ENCODE assay signal across 2 cellular contexts in the genomic region with DNA sequence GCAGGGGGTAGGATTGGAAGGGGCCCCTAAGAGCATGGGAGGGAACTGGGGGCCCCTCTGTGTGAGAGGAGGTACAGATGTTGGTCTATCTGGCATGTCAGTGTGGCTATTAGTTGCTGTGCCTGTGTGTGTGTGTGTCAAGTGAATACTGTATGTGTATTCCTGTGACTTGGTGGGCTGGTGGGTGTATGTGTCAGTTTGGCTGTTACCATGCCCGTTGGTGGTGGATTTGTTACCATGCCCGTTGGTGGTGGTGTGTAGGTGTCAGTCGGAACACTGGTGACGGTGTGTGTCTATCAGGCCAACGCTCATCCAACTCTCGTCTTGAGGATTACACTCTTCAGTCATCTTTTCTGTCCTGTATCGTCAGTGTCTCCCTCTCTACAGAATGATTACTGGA.
TF ChIP-seq lines count a peak whose summit lies in the region.

No MANE protein-coding gene starts in this region.

TF ChIP-seq in GM12891, 5 proteins besides CTCF, POLR2A, EP300 and RAD21:
- no peak for TF ChIP-seq POU2F2 (IDR thresholded peaks at IDR 0.05; ENCODE audit: low read depth, low read length)
- no peak for TF ChIP-seq PAX5 (IDR thresholded peaks at IDR 0.05; ENCODE audit: insufficient read depth, low read length, severe bottlenecking)
- no peak for TF ChIP-seq SPI1 (IDR thresholded peaks at IDR 0.05; ENCODE audit: low read depth, low read length)
- no peak for TF ChIP-seq POLR2AphosphoS5 (IDR thresholded peaks at IDR 0.05; ENCODE audit: low read depth, low read length)
- TF ChIP-seq TAF1 (IDR thresholded peaks at IDR 0.05; ENCODE audit: low read depth, low read length), result no peak

TF ChIP-seq in H1, 55 proteins besides CTCF, POLR2A, EP300 and RAD21:
- peak; percentile 35; the same call in 1 of the 2 replicates for TF ChIP-seq POLR2AphosphoS5 (IDR thresholded peaks at IDR 0.05; ENCODE audit: low read depth, low read length)
- no peak for TF ChIP-seq CHD1 (IDR thresholded peaks at IDR 0.05; ENCODE audit: low read depth, low read length)
